ENCODE assay signal across 18 cellular contexts in the genomic region with DNA sequence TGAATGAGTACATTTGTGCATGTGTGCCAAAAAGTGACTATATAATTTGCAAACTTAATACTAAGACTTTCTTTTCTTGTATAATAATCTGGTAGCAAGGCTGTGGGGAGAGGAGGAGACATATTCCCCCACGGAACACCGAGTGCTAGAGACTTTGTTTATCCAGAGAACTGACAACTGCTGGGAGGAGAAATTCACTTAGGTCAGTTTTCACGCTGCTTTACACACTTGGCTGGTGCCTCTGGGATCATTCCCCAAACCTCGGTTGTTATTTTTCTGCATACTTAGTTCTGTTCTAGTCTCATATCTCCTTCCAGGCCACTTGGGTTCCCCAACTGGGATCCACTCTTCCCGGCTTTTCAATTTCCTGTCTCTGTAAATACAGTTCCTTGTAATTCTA.
DNase-seq lines count a peak whose midpoint lies in the region; ATAC-seq and TF ChIP-seq lines count a peak whose summit lies in the region.
"Had no signal": no experiment of that assay in that cellular context is flagged by ENCODE, and none has a peak within 500 bp of the region (broad histone marks: within the 10 kb centered on the region; RNA-seq: fewer than 3 reads in every experiment).

No MANE protein-coding gene starts in this region.

- no peaks in the 10 kb centered on the region for H3K36me3 ChIP-seq in right atrium auricular region
- H3K36me3 ChIP-seq in muscle layer of colon (ENCODE audit: insufficient read depth, low read length) = no peaks in the 10 kb centered on the region
- H3K36me3 ChIP-seq in sigmoid colon = no peaks in the 10 kb centered on the region
- H3K36me3 ChIP-seq: BLaER1 had no signal

- H3K9me3 ChIP-seq in right atrium auricular region = no peaks in the 10 kb centered on the region
- no peaks in the 10 kb centered on the region for H3K9me3 ChIP-seq in muscle layer of colon (ENCODE audit: low read length)
- no peaks in the 10 kb centered on the region for H3K9me3 ChIP-seq in sigmoid colon
- H3K9me3 ChIP-seq: BLaER1 had no signal

- ATAC-seq in Right ventricle myocardium superior (ENCODE audit: poor library complexity) = peak; percentile 43
- ATAC-seq in GM21576 (IDR thresholded peaks at IDR 0.05; ENCODE audit: unreplicated experiment) = no peak
- ATAC-seq: GM12878, HCT116 had no signal

- H3K4me3 ChIP-seq in right atrium auricular region (no peak overlapping the region), muscle layer of colon (ENCODE audit: low read depth in 1 of 2, low read length in 2 of 2) (no peak overlapping the region), sigmoid colon (no peak overlapping the region)
- H3K4me3 ChIP-seq: BLaER1, GM12878 had no signal

- H3K4me1 ChIP-seq in right atrium auricular region = peaks cover 0 to 5% of the 10 kb centered on the region in 2 donors
- H3K4me1 ChIP-seq in muscle layer of colon (ENCODE audit: insufficient read depth, low read length) = peaks cover 28% of the 10 kb centered on the region
- H3K4me1 ChIP-seq in sigmoid colon = peaks cover 0 to 37% (median 27%) of the 10 kb centered on the region in 4 donors
- H3K4me1 ChIP-seq: BLaER1 had no signal

- no peak overlapping the region for H3K9ac ChIP-seq in muscle layer of colon (ENCODE audit: low read length)
- H3K9ac ChIP-seq: BLaER1 had no signal

- H3K27me3 ChIP-seq in right atrium auricular region = no peaks in the 10 kb centered on the region
- H3K27me3 ChIP-seq in muscle layer of colon (ENCODE audit: control insufficient read depth in 1 of 2, insufficient read depth in 2 of 2, low read length in 2 of 2) = no peaks in the 10 kb centered on the region
- no peaks in the 10 kb centered on the region for H3K27me3 ChIP-seq in sigmoid colon
- H3K27me3 ChIP-seq: BLaER1 had no signal

- intact Hi-C loops in Right ventricle myocardium superior (cut with DNase I) = no loop called here
- intact Hi-C loops in sigmoid colon (cut with DNase I) = no loop called here

- no peak for TF ChIP-seq CTCF in right atrium auricular region (IDR thresholded peaks at IDR 0.05)
- TF ChIP-seq CTCF in sigmoid colon (IDR thresholded peaks at IDR 0.05) = no peak

- TF ChIP-seq EP300 in sigmoid colon (IDR thresholded peaks at IDR 0.05) = peak in 1 of 4 donors; percentile 31

- no peak overlapping the region for H3K27ac ChIP-seq in right atrium auricular region
- H3K27ac ChIP-seq in muscle layer of colon (ENCODE audit: low read depth, low read length) = peak overlapping the region; percentile 14
- H3K27ac ChIP-seq in sigmoid colon = peak overlapping the region in 3 of 4 donors; percentile 57 to 64 (median 63)
- H3K27ac ChIP-seq: BLaER1, HL-60 had no signal

- DNase-seq in Right ventricle myocardium superior (no peak), right atrium auricular region (ENCODE audit: low spot score) (no peak), sigmoid colon (no peak), COLO829 (ENCODE audit: low spot score) (no peak), NCI-H510A (lab: John Stamatoyannopoulos, UW) (no peak)
- DNase-seq: 8988T; Calu3; CD4-positive, alpha-beta memory T cell; DMS79 treated with DMSO at 0.1 percent for 48 hours; GOT3; H7; HFFc6 had no signal

- WGBS in sigmoid colon, 2 donors = 65 to 73% methylated on average over 5 of the region's 5 CpGs

- no peak for TF ChIP-seq POLR2A in sigmoid colon (IDR thresholded peaks at IDR 0.05)

Comparison
In these comparisons a context has a peak if more than half of its experiments do, and no peak if none do; other contexts are left out.
1. H3K27ac ChIP-seq: peak in muscle layer of colon (single experiment) and sigmoid colon (3 of 4); none in right atrium auricular region (0 of 2).